Comparison of ENCODE assay signal across 8 cellular contexts in the genomic region with DNA sequence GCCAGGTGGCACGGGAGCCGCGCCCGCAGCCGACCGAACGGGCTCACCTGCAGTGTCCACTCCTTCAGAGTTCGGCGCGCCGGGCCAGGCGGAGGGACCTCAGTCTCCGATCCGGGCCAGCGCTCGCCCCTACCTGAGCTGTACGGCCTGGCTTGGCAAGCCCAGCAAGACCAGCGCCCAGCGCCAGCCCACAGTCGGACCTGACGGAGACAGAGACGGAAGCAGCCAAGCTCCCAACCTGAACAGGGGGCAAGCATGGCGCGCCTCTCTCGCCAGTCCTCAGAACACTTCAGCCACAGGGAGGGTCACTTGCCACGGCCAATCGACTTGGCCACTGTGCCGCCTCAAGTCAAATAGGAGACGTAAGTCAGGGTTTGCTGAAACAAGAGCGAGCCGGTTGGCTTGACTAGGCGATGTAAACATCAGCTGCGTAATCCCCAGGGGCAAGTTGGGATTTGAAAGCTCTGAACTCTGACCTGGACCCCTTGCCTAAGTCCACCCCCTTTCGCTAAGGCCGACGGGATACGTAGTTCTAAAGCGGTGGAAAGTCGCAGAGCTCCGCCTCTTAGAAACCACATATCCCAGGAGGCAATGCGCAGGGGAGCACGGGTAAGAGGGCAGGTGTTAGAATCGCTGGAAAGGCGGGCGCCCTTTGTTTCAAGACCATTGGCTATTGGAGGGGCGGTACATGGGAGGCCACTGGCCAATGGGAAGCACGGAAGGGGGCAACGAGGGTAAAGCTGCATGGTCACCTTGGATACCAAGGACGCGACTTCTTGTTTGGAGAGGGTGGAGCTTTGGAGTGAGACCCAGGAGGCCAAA. TPM values are rescaled to one million over a fixed set of nuclear protein-coding genes. Genes with fewer than 3 reads are reported as not detected.
DNase-seq lines count a peak whose midpoint lies in the region; ATAC-seq and TF ChIP-seq lines count a peak whose summit lies in the region.
"Not testable (repeated sequence)": the region's sequence is repeated elsewhere in the genome, so short reads cannot be mapped to it uniquely, and the experiment has no call there.

A gene with protein sequence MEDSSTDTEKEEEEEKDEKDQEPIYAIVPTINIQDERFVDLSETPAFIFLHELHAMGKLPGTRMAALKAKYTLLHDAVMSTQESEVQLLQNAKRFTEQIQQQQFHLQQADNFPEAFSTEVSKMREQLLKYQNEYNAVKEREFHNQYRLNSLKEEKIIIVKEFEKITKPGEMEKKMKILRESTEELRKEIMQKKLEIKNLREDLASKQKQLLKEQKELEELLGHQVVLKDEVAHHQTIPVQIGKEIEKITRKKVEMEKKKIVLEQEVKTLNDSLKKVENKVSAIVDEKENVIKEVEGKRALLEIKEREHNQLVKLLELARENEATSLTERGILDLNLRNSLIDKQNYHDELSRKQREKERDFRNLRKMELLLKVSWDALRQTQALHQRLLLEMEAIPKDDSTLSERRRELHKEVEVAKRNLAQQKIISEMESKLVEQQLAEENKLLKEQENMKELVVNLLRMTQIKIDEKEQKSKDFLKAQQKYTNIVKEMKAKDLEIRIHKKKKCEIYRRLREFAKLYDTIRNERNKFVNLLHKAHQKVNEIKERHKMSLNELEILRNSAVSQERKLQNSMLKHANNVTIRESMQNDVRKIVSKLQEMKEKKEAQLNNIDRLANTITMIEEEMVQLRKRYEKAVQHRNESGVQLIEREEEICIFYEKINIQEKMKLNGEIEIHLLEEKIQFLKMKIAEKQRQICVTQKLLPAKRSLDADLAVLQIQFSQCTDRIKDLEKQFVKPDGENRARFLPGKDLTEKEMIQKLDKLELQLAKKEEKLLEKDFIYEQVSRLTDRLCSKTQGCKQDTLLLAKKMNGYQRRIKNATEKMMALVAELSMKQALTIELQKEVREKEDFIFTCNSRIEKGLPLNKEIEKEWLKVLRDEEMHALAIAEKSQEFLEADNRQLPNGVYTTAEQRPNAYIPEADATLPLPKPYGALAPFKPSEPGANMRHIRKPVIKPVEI (plus strand): TSS at position 756 of the 822 bp plus-strand sequence. CDS start 45,054 bp downstream, outside the sequence.

- peak within 1 kb of the TSS; percentile 94 for H2AFZ ChIP-seq in PC-3 (ENCODE audit: low read length)

- H3K4me3 ChIP-seq in PC-3 (ENCODE audit: low read length): peak within 1 kb of the TSS; percentile 90

- H3F3A ChIP-seq in PC-3 (ENCODE audit: low read length, unreplicated experiment): not testable (repeated sequence)

- not testable (repeated sequence) for H3K4me1 ChIP-seq in PC-3 (ENCODE audit: insufficient read depth, low read length)

- CTCF ChIA-PET in PC-3 (lab: Charles Lee): interaction anchor here (0.8 to 1.5 kb wide), 3 partner anchors 10 to 210 kb away, joined by 5 to 21 read pairs (median 11); no protein-coding TSS in a partner anchor

- peak within 1 kb of the TSS; percentile 83 for H3K4me2 ChIP-seq in PC-3 (ENCODE audit: low read length)

- peak; percentile 99 for DNase-seq in DMS153 (lab: John Stamatoyannopoulos, UW)
- peak; percentile 100 for DNase-seq in KBM-7
- DNase-seq in PC-3: peak; percentile 97
- peak; percentile 89 for DNase-seq in activated T-cell treated with anti-CD3 and anti-CD28 coated beads, Interleukin-2, amount 50 U/mL, for 1 hour
- DNase-seq in erythroblast (lab: John Stamatoyannopoulos, UW): peak; percentile 98 to 99
- DNase-seq in mucosa of gallbladder (ENCODE audit: low spot score): peak; percentile 98
- peak; percentile 75 to 83 for DNase-seq in stimulated activated CD8-positive, alpha-beta memory T cell treated with anti-CD3 and anti-CD28 coated beads, Interleukin-4, amount 100 ng/mL, for 1 hour (ENCODE audit: low read depth in 2 of 2, low spot score in 1 of 2)

- H3K9me3 ChIP-seq in PC-3 (ENCODE audit: low read length): not testable (repeated sequence)

- ATAC-seq in GM21737 (IDR thresholded peaks at IDR 0.05; ENCODE audit: unreplicated experiment): peak; percentile 98
- peak; percentile 98 for ATAC-seq in PC-3

- intact Hi-C loops in PC-3 (cut with micrococcal nuclease): loop anchor here (2.0 kb wide), 2 partner anchors 125 to 211 kb away; no protein-coding TSS in a partner anchor

- TF ChIP-seq CTCF in PC-3 (conservative IDR thresholded peaks at IDR 0.05; ENCODE audit: low read depth, low read length): not testable (repeated sequence)

- TSS peak; percentile 45 for BruUV-seq in PC-3 (replicated peaks; lab: Mats Ljungman, UMichigan)

- in situ Hi-C loops in KBM-7 (cut with MboI; ENCODE audit: low pct_unique_long_range_greater_than_20kb, low sequenced_read_pairs): not testable (repeated sequence)

- POLR2A ChIA-PET in PC-3 (lab: Charles Lee; ENCODE audit: unreplicated experiment): interaction anchor here (0.6 to 0.8 kb wide), 3 partner anchors 78 to 205 kb away, joined by 3 to 15 read pairs (median 3); partner anchors contain the start of gene FGL2

- not testable (repeated sequence) for H3K79me2 ChIP-seq in PC-3 (ENCODE audit: low read length)

- TF ChIP-seq POLR2A in erythroblast (IDR thresholded peaks at IDR 0.05; ENCODE audit: low read length): peak; percentile 66

- peak within 1 kb of the TSS; percentile 70 for H3K9ac ChIP-seq in PC-3 (ENCODE audit: low read length)

- not testable (repeated sequence) for H3K9me2 ChIP-seq in PC-3 (replicated peaks; ENCODE audit: low read length)

- not testable (repeated sequence) for H3K36me3 ChIP-seq in PC-3 (ENCODE audit: low read depth, low read length)

- not testable (repeated sequence) for H4K20me1 ChIP-seq in PC-3 (ENCODE audit: low read length)

- H3K27me3 ChIP-seq in PC-3 (ENCODE audit: low read length): not testable (repeated sequence)

- not testable (repeated sequence) for H3K27ac ChIP-seq in PC-3 (ENCODE audit: low read length)

RNA-seq across cellular contexts. Expression of the gene that starts here (rescaled TPM):
- 4.7 TPM in 1 of 2 replicates, not detected in the other for total RNA-seq in PC-3 (2014; rRNA removed)
- total RNA-seq in mucosa of gallbladder: 29.7 TPM
